Comparison of ENCODE assay signal across 12 cellular contexts in the genomic region with DNA sequence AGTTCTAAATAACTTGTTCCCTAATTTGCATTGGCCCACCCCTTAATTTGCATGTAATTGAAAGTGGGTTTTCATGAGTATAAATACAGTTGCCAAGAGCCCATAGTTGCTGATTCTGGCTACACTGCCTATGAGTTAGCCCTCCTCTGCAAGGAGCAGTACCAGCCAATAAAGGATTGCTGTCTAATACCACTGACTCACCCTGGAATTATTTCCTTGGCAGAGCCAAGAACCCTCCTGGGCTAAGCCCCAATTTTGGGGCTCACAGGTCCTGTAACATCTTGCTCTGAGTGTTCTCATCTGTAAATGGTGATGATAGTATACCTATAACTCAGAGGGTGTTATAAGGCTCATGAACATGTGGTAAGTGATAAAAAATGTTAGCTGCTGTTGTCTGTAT. TPM values are rescaled to one million over a fixed set of nuclear protein-coding genes. Genes with fewer than 3 reads are reported as not detected.
DNase-seq lines count a peak whose midpoint lies in the region; ATAC-seq, FAIRE-seq and TF ChIP-seq lines count a peak whose summit lies in the region.
"Had no signal": no experiment of that assay in that cellular context is flagged by ENCODE, and none has a peak within 500 bp of the region (broad histone marks: within the 10 kb centered on the region; RNA-seq: fewer than 3 reads in every experiment).

No MANE protein-coding gene starts in this region.

- H3K4me1 ChIP-seq in endodermal cell (ENCODE audit: control insufficient read depth, insufficient read depth, low read length) (peaks cover 8% of the 10 kb centered on the region), rectal smooth muscle tissue (ENCODE audit: control insufficient read depth, insufficient read depth, low read length) (peaks cover 20% of the 10 kb centered on the region)

- no peaks in the 10 kb centered on the region for H3K27me3 ChIP-seq in endodermal cell (ENCODE audit: control insufficient read depth, insufficient read depth, low read length, poor library complexity, severe bottlenecking)
- no peaks in the 10 kb centered on the region for H3K27me3 ChIP-seq in rectal smooth muscle tissue (ENCODE audit: control insufficient read depth, insufficient read depth, low read length)

- no peak for FAIRE-seq in RCC 7860 (lab: Jason Lieb, UNC)
- no peak for FAIRE-seq in GM19239 (lab: Jason Lieb, UNC)

- peaks cover 13% of the 10 kb centered on the region for H3K36me3 Mint-ChIP-seq in endodermal cell (ENCODE audit: low read depth)

- no peaks in the 10 kb centered on the region for H3K27me3 Mint-ChIP-seq in endodermal cell (ENCODE audit: insufficient read depth)

- no peak overlapping the region for H3K4me3 Mint-ChIP-seq in endodermal cell

- H3K9me3 Mint-ChIP-seq in endodermal cell: peaks cover 7% of the 10 kb centered on the region

- H3K9ac ChIP-seq in endodermal cell (ENCODE audit: extremely low read depth, low read length, poor library complexity, severe bottlenecking): no peak overlapping the region
- no peak overlapping the region for H3K9ac ChIP-seq in rectal smooth muscle tissue (ENCODE audit: low read length)

- H3K27ac ChIP-seq in endodermal cell (ENCODE audit: low read depth, low read length) (no peak overlapping the region), rectal smooth muscle tissue (ENCODE audit: low read depth, low read length) (peak overlapping the region; percentile 21)

- H3K4me3 ChIP-seq in endodermal cell (ENCODE audit: low read length) (peak overlapping the region; percentile 57), rectal smooth muscle tissue (ENCODE audit: low read length) (no peak overlapping the region)

- H3K36me3 ChIP-seq in endodermal cell (ENCODE audit: control insufficient read depth, insufficient read depth, low read length) (peaks cover 14% of the 10 kb centered on the region), rectal smooth muscle tissue (ENCODE audit: control insufficient read depth, insufficient read depth, low read length) (no peaks in the 10 kb centered on the region)

- no peak overlapping the region for H3K27ac Mint-ChIP-seq in endodermal cell

- DNase-seq in EH (ENCODE audit: low read depth) (peak; percentile 81), RCC 7860 (ENCODE audit: low spot score) (peak; percentile 3), endodermal cell (no peak), GM19239 (ENCODE audit: insufficient read length, low spot score) (no peak)
- DNase-seq in activated CD4-positive, alpha-beta T cell treated with anti-CD3 and anti-CD28 coated beads, Interleukin-2, amount 50 U/mL, for 1 hour: no peak
- DNase-seq in activated CD8-positive, alpha-beta memory T cell treated with anti-CD3 and anti-CD28 coated beads, Interleukin-2, amount 50 U/mL, for 48 hours: no peak
- DNase-seq: activated CD4-positive, CD25-positive, alpha-beta regulatory T cell; cortex of kidney; NCI-H345 had no signal

- no peak for ATAC-seq in GM21723 (IDR thresholded peaks at IDR 0.05; ENCODE audit: unreplicated experiment)
- ATAC-seq: Panc1 had no signal

- TF ChIP-seq CTCF in endodermal cell (conservative IDR thresholded peaks at IDR 0.05): no peak

- H3K4me1 Mint-ChIP-seq in endodermal cell: peaks cover 37% of the 10 kb centered on the region

- H3K9me3 ChIP-seq in endodermal cell (ENCODE audit: control insufficient read depth, low read length): peaks cover 12% of the 10 kb centered on the region

RNA-seq across cellular contexts. Expression of a gene that starts 6.8 kb away (rescaled TPM):
- total RNA-seq in endodermal cell: 10 to 100 TPM; 25.6 to 33.4 TPM
- 24.5 TPM for polyA plus RNA-seq in endodermal cell (2013, experiment 1 of 2)
- polyA plus RNA-seq in endodermal cell (2013, experiment 2 of 2): 22.5 TPM

RNA-seq across cellular contexts. Expression of a gene that starts 38.5 kb away (rescaled TPM):
- 1 to 10 TPM; 1.7 to 2.3 TPM for total RNA-seq in endodermal cell
- 0.39 TPM for polyA plus RNA-seq in endodermal cell (2013, experiment 1 of 2)
- polyA plus RNA-seq in endodermal cell (2013, experiment 2 of 2): 0.41 TPM

Comparison
In these comparisons a context has a peak if more than half of its experiments do, and no peak if none do; other contexts are left out.
1. DNase-seq: peak in EH (single experiment) and RCC 7860 (single experiment); none in endodermal cell (single experiment), activated CD4-positive, alpha-beta T cell treated with anti-CD3 and anti-CD28 coated beads, Interleukin-2, amount 50 U/mL, for 1 hour (single experiment), GM19239 (single experiment) and activated CD8-positive, alpha-beta memory T cell treated with anti-CD3 and anti-CD28 coated beads, Interleukin-2, amount 50 U/mL, for 48 hours (single experiment).